8 cellular contexts compared by ENCODE assay signal in genomic region chr6:80106418-80107235, GRCh38. TPM values are rescaled to one million over a fixed set of nuclear protein-coding genes. Genes with fewer than 3 reads are reported as not detected.
DNase-seq lines count a peak whose midpoint lies in the region; TF ChIP-seq lines count a peak whose summit lies in the region.

Gene BCKDHB, plus strand, starts transcription at chr6:80106671. Its CDS starts 23 bp downstream, at chr6:80106694.

- CTCF ChIA-PET in activated CD8-positive, alpha-beta memory T cell treated with anti-CD3 and anti-CD28 coated beads for 36 hours (lab: Charles Lee), result interaction anchor here (1.3 kb wide), 1 partner anchor 102 kb away, joined by 3 read pairs; no protein-coding TSS in a partner anchor

- H3K27me3 ChIP-seq in effector memory CD4-positive, alpha-beta T cell (replicated peaks; ENCODE audit: control insufficient read depth, insufficient read depth, low read length, poor library complexity, severe bottlenecking), result no peaks in the 10 kb centered on the region

- no peaks in the 10 kb centered on the region for H3K9me3 ChIP-seq in effector memory CD4-positive, alpha-beta T cell (ENCODE audit: control insufficient read depth, low read length)

- peak within 1 kb of the TSS; percentile 66 for H3K4me3 ChIP-seq in effector memory CD4-positive, alpha-beta T cell (ENCODE audit: insufficient read depth, low read depth, low read length, poor library complexity, severe bottlenecking)

- peak within 1 kb of the TSS; percentile 48 for H3K27ac ChIP-seq in effector memory CD4-positive, alpha-beta T cell (ENCODE audit: insufficient read depth, low read length, poor library complexity, severe bottlenecking)

- H3K4me1 ChIP-seq in effector memory CD4-positive, alpha-beta T cell (ENCODE audit: control insufficient read depth, insufficient read depth, low read length, poor library complexity, severe bottlenecking), result no peaks in the 10 kb centered on the region

- no peaks in the 10 kb centered on the region for H3K36me3 ChIP-seq in effector memory CD4-positive, alpha-beta T cell (ENCODE audit: control insufficient read depth, insufficient read depth, low read length)

- TF ChIP-seq CTCF in GM20000 (IDR thresholded peaks at IDR 0.05; ENCODE audit: extremely low read depth, missing control alignments), result no peak

- DNase-seq in CMK (ENCODE audit: low read depth) (peak; percentile 89), GM20000 (ENCODE audit: low spot score) (peak; percentile 96), HT-29 (ENCODE audit: low spot score) (peak; percentile 98), NOMO-1 (lab: John Stamatoyannopoulos, UW; ENCODE audit: unreplicated experiment in 2 of 2) (peak; percentile 96 to 98), lung microvascular endothelial cell (ENCODE audit: low read depth in 2 of 2) (peak; percentile 98)
- DNase-seq in effector memory CD4-positive, alpha-beta T cell, result peak; percentile 95 to 97 (median 97)
- DNase-seq in stimulated activated CD4-positive, alpha-beta T cell treated with anti-CD3 and anti-CD28 coated beads, TNF-alpha, amount 100 ng/mL, for 48 hours (ENCODE audit: low read depth in 3 of 3), result peak; percentile 95 to 96 (median 96)

- POLR2A ChIA-PET in activated CD8-positive, alpha-beta memory T cell treated with anti-CD3 and anti-CD28 coated beads for 36 hours (lab: Charles Lee), result interaction anchor here (0.7 to 1.2 kb wide), 2 partner anchors 59 to 102 kb away, joined by 3 to 5 read pairs; partner anchors contain the start of gene TTK

RNA-seq across cellular contexts. Expression of gene BCKDHB, which starts in this region (rescaled TPM):
- 25.0 and 27.0 TPM in 2 replicates for total RNA-seq in HT-29 (2014; rRNA removed; shearing (Covaris generic))
- 10 to 100 TPM; 17.8 to 19.7 TPM for total RNA-seq in activated CD8-positive, alpha-beta memory T cell treated with anti-CD3 and anti-CD28 coated beads for 36 hours
- 6.5 TPM in 2 replicates for total RNA-seq in lung microvascular endothelial cell

Comparison
In these comparisons a context has a peak if more than half of its experiments do, and no peak if none do; other contexts are left out.
1. Peak in every context shown above with its lines: DNase-seq, H3K4me3 ChIP-seq and H3K27ac ChIP-seq.